9 cellular contexts compared by ENCODE assay signal in genomic region chr17:81401727-81402529, GRCh38. TPM values are rescaled to one million over a fixed set of nuclear protein-coding genes. Genes with fewer than 3 reads are reported as not detected.
DNase-seq lines count a peak whose midpoint lies in the region; ATAC-seq, FAIRE-seq and TF ChIP-seq lines count a peak whose summit lies in the region.
"Had no signal": no experiment of that assay in that cellular context is flagged by ENCODE, and none has a peak within 500 bp of the region (broad histone marks: within the 10 kb centered on the region; RNA-seq: fewer than 3 reads in every experiment).

No MANE protein-coding gene starts in this region.

- no peaks in the 10 kb centered on the region for H3K9me2 ChIP-seq in GM23338 (ENCODE audit: insufficient read depth)

- POLR2A ChIA-PET in AG04449 (lab: Yijun Ruan, JAX): interaction anchor here (0.6 to 2.2 kb wide), 3 partner anchors 10 to 1581 kb away, joined by 3 to 5 read pairs (median 3); no protein-coding TSS in a partner anchor

- peak overlapping the region; percentile 82 for H2AFZ ChIP-seq in GM23338

- H3K36me3 Mint-ChIP-seq in GM23338 (ENCODE audit: low read depth): peaks cover 2% of the 10 kb centered on the region; the same call in 1 of the 3 replicates

- peak overlapping the region; percentile 84 for H3K4me2 ChIP-seq in GM23338

- ATAC-seq in GM23338: peak; percentile 6
- no peak for ATAC-seq in thoracic aorta (ENCODE audit: insufficient number of reproducible peaks, low FRiP score, low read depth)
- ATAC-seq in activated CD4-positive, CD25-positive, alpha-beta regulatory T cell treated with anti-CD3 and anti-CD28 coated beads, Interleukin-2, amount 50 U/mL, for 24 hours: no peak

- H3K36me3 ChIP-seq in GM23338 (ENCODE audit: insufficient read depth) (no peaks in the 10 kb centered on the region), ascending aorta (no peaks in the 10 kb centered on the region), kidney (ENCODE audit: control insufficient read depth in 1 of 2, insufficient read depth in 2 of 2, low read length in 2 of 2) (no peaks in the 10 kb centered on the region), thoracic aorta (no peaks in the 10 kb centered on the region)
- H3K36me3 ChIP-seq: HAP-1 had no signal

- TF ChIP-seq CTCF in AG04449 (IDR thresholded peaks at IDR 0.05; ENCODE audit: insufficient read depth, low read length, missing control alignments): peak; percentile 60
- peak; percentile 42 to 64 for TF ChIP-seq CTCF in GM23338 (conservative IDR thresholded peaks at IDR 0.05; ENCODE audit: low read depth in 2 of 2)
- peak in 2 of 3 experiments; percentile 19 to 37 for TF ChIP-seq CTCF in ascending aorta (IDR thresholded peaks at IDR 0.05)
- TF ChIP-seq CTCF in kidney (IDR thresholded peaks at IDR 0.05; ENCODE audit: borderline replicate concordance, extremely low read depth, insufficient read depth): no peak
- no peak for TF ChIP-seq CTCF in thoracic aorta (IDR thresholded peaks at IDR 0.05)

- no peak for DNase-seq in AG04449 (ENCODE audit: low read depth, low spot score)
- DNase-seq in GM23338 (ENCODE audit: low spot score): peak; percentile 68
- no peak for DNase-seq in ascending aorta (ENCODE audit: low spot score in 2 of 2)
- DNase-seq in kidney: no peak
- no peak for DNase-seq in thoracic aorta (ENCODE audit: low spot score)
- no peak for DNase-seq in HT-29 (ENCODE audit: low spot score)
- no peak for DNase-seq in activated CD4-positive, alpha-beta T cell treated with anti-CD3 and anti-CD28 coated beads for 1 hour

- H3K4me1 Mint-ChIP-seq in GM23338: peaks cover 48% of the 10 kb centered on the region

- H3K4me3 ChIP-seq in AG04449 (ENCODE audit: low read depth, low read length) (peak overlapping the region; percentile 36), GM23338 (peak overlapping the region; percentile 58), ascending aorta (peak overlapping the region in 1 of 2 donors; percentile 91), kidney (ENCODE audit: low read length in 2 of 2) (peak overlapping the region in 1 of 2 donors; percentile 67), thoracic aorta (peak overlapping the region; percentile 70)
- H3K4me3 ChIP-seq: HAP-1 had no signal

- H3K4me3 Mint-ChIP-seq in GM23338: peak overlapping the region; percentile 52

- peaks cover 8% of the 10 kb centered on the region; the same call in 1 of the 2 replicates for H3F3A ChIP-seq in GM23338 (replicated peaks; ENCODE audit: low read depth)

- H3K27me3 Mint-ChIP-seq in GM23338 (ENCODE audit: insufficient read depth, low read depth, poor library complexity): peaks cover 72% of the 10 kb centered on the region

- H3K4me1 ChIP-seq in GM23338 (ENCODE audit: insufficient read depth) (peaks cover 35% of the 10 kb centered on the region), ascending aorta (peaks cover 28 to 54% of the 10 kb centered on the region in 2 donors), kidney (ENCODE audit: control insufficient read depth in 1 of 2, insufficient read depth in 1 of 2, low read depth in 1 of 2, low read length in 2 of 2) (peaks cover 37 to 41% of the 10 kb centered on the region in 2 donors), thoracic aorta (ENCODE audit: control insufficient read depth in 1 of 2, low read depth in 2 of 2) (peaks cover 41 to 61% of the 10 kb centered on the region in 2 donors)

- H3K9me3 ChIP-seq in ascending aorta (no peaks in the 10 kb centered on the region), kidney (ENCODE audit: control insufficient read depth in 1 of 2, low read length in 2 of 2) (no peaks in the 10 kb centered on the region), thoracic aorta (no peaks in the 10 kb centered on the region)
- H3K9me3 ChIP-seq: HAP-1 had no signal

- peak overlapping the region; percentile 48 to 70 for H3K9ac ChIP-seq in kidney (ENCODE audit: low read length in 2 of 2)

- CTCF ChIA-PET in AG04449 (lab: Yijun Ruan, JAX): interaction anchor here (0.6 to 7.6 kb wide), 8 partner anchors 10 to 110 kb away, joined by 3 to 51 read pairs (median 6); no protein-coding TSS in a partner anchor

- no peaks in the 10 kb centered on the region for H3K79me2 ChIP-seq in GM23338 (replicated peaks; ENCODE audit: insufficient read depth)

- intact Hi-C loops in ascending aorta (cut with DNase I): loop anchor here (1.0 kb wide), 1 partner anchor 82 kb away; no protein-coding TSS in a partner anchor
- intact Hi-C loops in kidney (cut with DNase I): no loop called here

- H4K20me1 ChIP-seq in GM23338 (replicated peaks; ENCODE audit: insufficient read depth): no peaks in the 10 kb centered on the region

- FAIRE-seq in kidney (lab: Jason Lieb, UNC): no peak

- H3K27ac ChIP-seq in GM23338 (ENCODE audit: low read depth) (no peak overlapping the region), ascending aorta (peak overlapping the region; percentile 91 to 98), kidney (ENCODE audit: low read depth in 2 of 2, low read length in 2 of 2) (peak overlapping the region; percentile 72 to 85), thoracic aorta (peak overlapping the region; percentile 88 to 98)

- H3K27ac Mint-ChIP-seq in GM23338: no peak overlapping the region

- H3K27me3 ChIP-seq in GM23338 (ENCODE audit: insufficient read depth) (peaks cover 75% of the 10 kb centered on the region), ascending aorta (no peaks in the 10 kb centered on the region), thoracic aorta (replicated peaks; ENCODE audit: insufficient read depth) (no peaks in the 10 kb centered on the region)

- H3K9me3 Mint-ChIP-seq in GM23338: peaks cover 3% of the 10 kb centered on the region; the same call in 1 of the 3 replicates

TF ChIP-seq in GM23338, 12 proteins besides CTCF, POLR2A, EP300 and RAD21:
- no peak for TF ChIP-seq NANOG (IDR thresholded peaks at IDR 0.05; ENCODE audit: borderline replicate concordance)
- peak; percentile 24 for TF ChIP-seq EZH2 (IDR thresholded peaks at IDR 0.05; ENCODE audit: low read depth, unreplicated experiment)
- no peak for TF ChIP-seq ZNF114 (CRISPR knock-in tag; IDR thresholded peaks at IDR 0.05)
- TF ChIP-seq JUNB (IDR thresholded peaks at IDR 0.05; ENCODE audit: unreplicated experiment): no peak
TF ChIP-seq in GM23338: peak in this region for 1.

RNA-seq across cellular contexts. Expression of gene BAHCC1, which starts 6.7 kb away (rescaled TPM):
- total RNA-seq in GM23338 (2014; rRNA removed; shearing (Covaris generic)): 1.1 and 1.8 TPM in 2 replicates
- polyA plus RNA-seq in GM23338 (2016; fragmentation: Nextera tagmentation; extraction: Ambion mirVana) (0.17 and 0.24 TPM in 2 replicates), kidney (ENCODE audit: insufficient read depth, low read depth, low replicate concordance) (2.6 TPM)
- total RNA-seq in ascending aorta (29.1 TPM), kidney (20.5 TPM), thoracic aorta (10 to 100 TPM; 41.2 to 69.6 TPM)
- 10.4 and 11.6 TPM in 2 replicates for total RNA-seq in HT-29 (2014; rRNA removed; shearing (Covaris generic))

Comparison
In these comparisons a context has a peak if more than half of its experiments do, and no peak if none do; other contexts are left out.
1. CTCF ChIP-seq: peak in AG04449 (single experiment), GM23338 (2 of 2) and ascending aorta (2 of 3); none in kidney (single experiment) and thoracic aorta (single experiment).